Comparison of ENCODE assay signal across 8 cellular contexts in the genomic region with DNA sequence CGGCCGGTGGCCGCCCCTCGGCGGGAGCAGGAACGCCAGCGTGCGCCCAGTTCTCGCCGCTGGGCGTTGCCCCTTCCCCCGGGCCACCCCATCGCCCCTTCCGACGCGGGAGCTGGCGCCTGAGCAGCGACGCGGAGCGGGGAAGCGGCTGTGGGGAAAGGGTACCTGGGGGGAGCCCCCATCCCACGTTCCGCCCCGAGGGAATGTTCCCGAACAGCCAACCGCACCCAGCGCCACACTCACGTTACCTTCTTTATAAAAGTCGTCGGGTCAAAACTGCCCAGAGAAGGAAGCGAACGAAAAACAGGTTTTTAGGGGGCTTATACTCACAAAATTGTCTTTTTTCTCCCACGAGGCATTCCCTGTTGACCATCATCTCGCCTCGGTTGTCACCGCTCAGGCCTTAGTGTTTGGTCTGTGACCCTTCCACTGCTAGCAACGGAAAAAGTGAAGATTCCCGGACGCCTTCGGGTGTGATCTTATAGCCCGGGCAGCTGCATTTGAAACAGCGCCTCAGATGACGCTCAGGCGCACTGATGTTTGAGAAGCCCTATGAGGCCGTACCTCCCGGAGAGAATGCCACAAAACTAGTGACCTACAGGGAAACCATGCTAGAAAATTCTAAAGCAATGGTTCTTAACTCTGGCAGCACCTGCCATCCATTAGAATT. TPM values are rescaled to one million over a fixed set of nuclear protein-coding genes. Genes with fewer than 3 reads are reported as not detected.
A peak's percentile ranks its signal among the peaks of the same experiment; 100 is the strongest.
DNase-seq lines count a peak whose midpoint lies in the region; ATAC-seq and TF ChIP-seq lines count a peak whose summit lies in the region.

No MANE protein-coding gene starts in this region.

- no peak for TF ChIP-seq EP300 in gastroesophageal sphincter (IDR thresholded peaks at IDR 0.05)

- peak overlapping the region; percentile 97 for H3K4me2 ChIP-seq in osteoblast (ENCODE audit: insufficient read depth, low read length)

- no peak for TF ChIP-seq POLR2A in gastroesophageal sphincter (IDR thresholded peaks at IDR 0.05)

- H3K79me2 ChIP-seq in osteoblast (ENCODE audit: insufficient read depth, low read length): peaks cover 27% of the 10 kb centered on the region

- no peaks in the 10 kb centered on the region for H3K9me3 ChIP-seq in gastroesophageal sphincter
- H3K9me3 ChIP-seq in osteoblast (ENCODE audit: low read depth, low read length): no peaks in the 10 kb centered on the region

- H3K27ac ChIP-seq in gastroesophageal sphincter (peak overlapping the region in 3 of 4 donors; percentile 76 to 86 (median 81)), osteoblast (ENCODE audit: low read depth, low read length) (peak overlapping the region; percentile 62)

- peak overlapping the region; percentile 97 for H2AFZ ChIP-seq in osteoblast (ENCODE audit: low read length)

- H4K20me1 ChIP-seq in osteoblast (ENCODE audit: insufficient read depth, low read length): no peaks in the 10 kb centered on the region

- peak; percentile 64 to 74 for DNase-seq in Kasumi-1 (lab: John Stamatoyannopoulos, UW)
- DNase-seq in activated T-cell treated with anti-CD3 and anti-CD28 coated beads, Interleukin-2, amount 50 U/mL, for 48 hours: peak; percentile 43 to 49
- DNase-seq in osteoblast (ENCODE audit: insufficient read length, low spot score, missing footprints): peak; percentile 94

- TF ChIP-seq CTCF in gastroesophageal sphincter (IDR thresholded peaks at IDR 0.05): no peak
- no peak for TF ChIP-seq CTCF in osteoblast (IDR thresholded peaks at IDR 0.05; ENCODE audit: extremely low read depth, low read depth, low read length)

- no peaks in the 10 kb centered on the region for H3K36me3 ChIP-seq in gastroesophageal sphincter
- no peaks in the 10 kb centered on the region for H3K36me3 ChIP-seq in osteoblast (ENCODE audit: insufficient read depth, low read length)

- ATAC-seq in GM18511 (IDR thresholded peaks at IDR 0.05; ENCODE audit: unreplicated experiment) (peak; percentile 37), gastroesophageal sphincter (peak; percentile 42), GM21390 (IDR thresholded peaks at IDR 0.05; ENCODE audit: unreplicated experiment) (no peak), HG03432 (IDR thresholded peaks at IDR 0.05; ENCODE audit: unreplicated experiment) (no peak), HG02884 (IDR thresholded peaks at IDR 0.05; ENCODE audit: unreplicated experiment) (no peak)

- H3K27me3 ChIP-seq in gastroesophageal sphincter: no peaks in the 10 kb centered on the region
- no peaks in the 10 kb centered on the region for H3K27me3 ChIP-seq in osteoblast (ENCODE audit: insufficient read depth, low read length)

- peak overlapping the region; percentile 36 to 77 for H3K4me3 ChIP-seq in gastroesophageal sphincter
- H3K4me3 ChIP-seq in osteoblast (ENCODE audit: insufficient read depth, low read length): peak overlapping the region; percentile 87

- 0% methylated on average over 9 to 14 of the region's 47 CpGs for WGBS in gastroesophageal sphincter (ENCODE audit: low coverage in 1 of 2), 2 donors

- H3K4me1 ChIP-seq in gastroesophageal sphincter: peaks cover 0 to 22% (median 0%) of the 10 kb centered on the region in 3 donors
- peaks cover 12% of the 10 kb centered on the region for H3K4me1 ChIP-seq in osteoblast (ENCODE audit: insufficient read depth, low read length)

RNA-seq across cellular contexts. Expression of gene GOLM1, which starts 0.5 kb away (rescaled TPM):
- total RNA-seq in gastroesophageal sphincter: 10 to 100 TPM in 1 of 4 donors, 1 to 10 TPM in 3; 4.8 to 22.2 (median 8.0) TPM
- total RNA-seq in osteoblast: 85.0 and 92.2 TPM in 2 replicates

Comparison
In these comparisons a context has a peak if more than half of its experiments do, and no peak if none do; other contexts are left out.
1. ATAC-seq: peak in GM18511 (single experiment) and gastroesophageal sphincter (single experiment); none in GM21390 (single experiment), HG03432 (single experiment) and HG02884 (single experiment).
2. Peak in every context shown above with its lines, with median percentiles within 50 percentile points of each other: DNase-seq.